In the genomic region with DNA sequence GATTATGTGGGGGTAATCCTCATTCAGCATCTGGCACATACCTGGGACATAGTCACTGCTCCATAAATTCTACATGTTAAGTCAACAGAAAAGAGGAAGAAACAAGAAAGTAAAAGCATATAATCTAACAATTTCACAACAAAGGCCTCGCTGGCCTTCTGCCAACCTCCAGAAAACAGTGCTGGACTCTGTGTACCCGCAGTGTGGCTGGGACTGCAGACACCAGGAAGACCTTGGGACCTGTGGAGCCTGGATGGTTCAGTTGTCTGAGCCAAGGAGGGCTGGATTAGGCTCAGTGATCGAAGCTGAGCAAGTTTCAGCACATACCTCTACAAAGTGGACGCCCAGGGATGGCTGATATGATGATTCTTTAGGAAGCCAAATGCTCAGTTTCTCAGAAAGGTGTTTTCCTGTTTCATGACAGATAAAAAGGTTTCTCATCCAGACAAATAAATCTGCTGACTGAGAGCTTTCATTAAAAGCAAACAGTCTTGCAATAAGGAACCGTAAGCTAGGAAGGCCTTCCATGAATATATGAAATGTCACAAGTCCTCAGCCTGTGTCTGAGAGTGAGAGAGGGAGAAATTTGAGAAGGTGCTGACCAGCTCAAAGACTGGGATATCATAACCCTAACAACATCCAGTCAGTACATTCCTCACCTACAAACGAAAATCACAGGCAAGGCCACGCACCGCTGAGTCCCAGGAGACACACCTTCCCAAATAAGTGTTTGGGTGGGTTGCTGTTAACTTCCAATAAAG, we compare ENCODE assay signal across 8 cellular contexts. TPM values are rescaled to one million over a fixed set of nuclear protein-coding genes. Genes with fewer than 3 reads are reported as not detected.
A peak's percentile ranks its signal among the peaks of the same experiment; 100 is the strongest.
DNase-seq lines count a peak whose midpoint lies in the region; ATAC-seq and TF ChIP-seq lines count a peak whose summit lies in the region.

No MANE protein-coding gene starts in this region.

- 49 to 51% methylated on average over 8 of the region's 8 CpGs for WGBS in body of pancreas, 2 donors

- peak in 1 of 3 donors; percentile 27 for TF ChIP-seq POLR2A in body of pancreas (IDR thresholded peaks at IDR 0.05)

- ATAC-seq in body of pancreas (peak; percentile 34), left lung (peak; percentile 28), GM18511 (IDR thresholded peaks at IDR 0.05; ENCODE audit: unreplicated experiment) (no peak)

- H3K4me1 ChIP-seq in body of pancreas (peaks cover 60% of the 10 kb centered on the region), left lung (peaks cover 67 to 91% of the 10 kb centered on the region in 2 donors)

- H3K36me3 ChIP-seq in body of pancreas (replicated peaks in 1 of 2; ENCODE audit: insufficient read depth in 1 of 2, low read depth in 2 of 2) (no peaks in the 10 kb centered on the region), left lung (peaks cover 0 to 5% of the 10 kb centered on the region in 2 donors)

- H3K27me3 ChIP-seq in body of pancreas = no peaks in the 10 kb centered on the region
- no peaks in the 10 kb centered on the region for H3K27me3 ChIP-seq in left lung

- DNase-seq in NCI-H2196 (lab: John Stamatoyannopoulos, UW; ENCODE audit: unreplicated experiment) = peak; percentile 22
- no peak for DNase-seq in NCI-H2196 treated with DMSO at 0.1 percent for 48 hours (lab: John Stamatoyannopoulos, UW; ENCODE audit: unreplicated experiment)
- DNase-seq in body of pancreas = peak; percentile 62 to 86 (median 72)
- peak in 1 of 2 donors; percentile 62 for DNase-seq in left lung
- peak; percentile 60 for DNase-seq in superior temporal gyrus (ENCODE audit: extremely low spot score)
- DNase-seq in foreskin melanocyte = no peak
- no peak for DNase-seq in stimulated activated CD4-positive, alpha-beta T cell treated with anti-CD3 and anti-CD28 coated beads, Interleukin-1b, Interleukin-23, amount 100 ng/mL, for 48 hours

- no peak overlapping the region for H3K4me3 ChIP-seq in body of pancreas
- H3K4me3 ChIP-seq in left lung = no peak overlapping the region

- H3K9me3 ChIP-seq in body of pancreas (no peaks in the 10 kb centered on the region), left lung (no peaks in the 10 kb centered on the region)

- peak overlapping the region in 3 of 4 donors; percentile 5 to 70 (median 34) for H3K27ac ChIP-seq in body of pancreas
- H3K27ac ChIP-seq in left lung = peak overlapping the region; percentile 75 to 79

- intact Hi-C loops in body of pancreas (cut with DNase I) (no loop called here), left lung (cut with DNase I) (no loop called here)

- no peak for TF ChIP-seq CTCF in body of pancreas (IDR thresholded peaks at IDR 0.05)
- TF ChIP-seq CTCF in left lung (IDR thresholded peaks at IDR 0.05) = no peak

RNA-seq across cellular contexts. Expression of a gene that starts 48.4 kb away (rescaled TPM):
- total RNA-seq in body of pancreas (10 to 100 TPM; 35.5 to 54.1 TPM), left lung (100 to 1,000 TPM; 293 to 327 TPM)

Comparison
In these comparisons a context has a peak if more than half of its experiments do, and no peak if none do; other contexts are left out.
1. DNase-seq: peak in NCI-H2196 (single experiment), body of pancreas (4 of 4) and superior temporal gyrus (single experiment); none in NCI-H2196 treated with DMSO at 0.1 percent for 48 hours (single experiment), foreskin melanocyte (single experiment) and stimulated activated CD4-positive, alpha-beta T cell treated with anti-CD3 and anti-CD28 coated beads, Interleukin-1b, Interleukin-23, amount 100 ng/mL, for 48 hours (single experiment).
2. RNA of a gene that starts 48.4 kb away (total RNA-seq): 293 to 327 TPM in left lung; 35.5 to 54.1 TPM in body of pancreas; every median in the first group is over 4 times any median in the second.